In the genomic region with DNA sequence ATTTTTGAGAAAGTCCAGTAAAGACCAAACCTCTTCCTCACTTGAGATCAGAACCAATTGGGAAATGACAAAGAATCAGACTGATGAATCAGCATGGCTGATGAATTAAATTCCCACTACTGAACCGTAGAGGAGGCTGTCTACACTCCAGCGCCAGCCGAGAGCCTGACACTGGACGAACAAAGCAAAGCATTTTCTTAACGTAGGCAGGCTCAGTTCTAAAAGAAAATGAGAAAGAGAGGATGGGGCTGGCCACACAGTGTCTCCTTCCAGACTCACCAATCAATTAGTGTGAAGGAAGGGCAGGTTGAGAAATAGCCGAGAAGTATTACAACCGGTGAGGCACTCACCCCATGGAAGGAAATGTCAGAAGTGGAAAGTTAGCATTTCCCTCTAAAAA, we compare ENCODE assay signal across 11 cellular contexts. TPM values are rescaled to one million over a fixed set of nuclear protein-coding genes. Genes with fewer than 3 reads are reported as not detected.
DNase-seq lines count a peak whose midpoint lies in the region; ATAC-seq and TF ChIP-seq lines count a peak whose summit lies in the region.
"Had no signal": no experiment of that assay in that cellular context is flagged by ENCODE, and none has a peak within 500 bp of the region (broad histone marks: within the 10 kb centered on the region; RNA-seq: fewer than 3 reads in every experiment).

No MANE protein-coding gene starts in this region.

- TF ChIP-seq CTCF in endodermal cell (conservative IDR thresholded peaks at IDR 0.05) (no peak), suprapubic skin (IDR thresholded peaks at IDR 0.05) (no peak), WERI-Rb-1 (IDR thresholded peaks at IDR 0.05; ENCODE audit: low read depth, low read length) (no peak)

- no peak overlapping the region for H3K9ac ChIP-seq in endodermal cell (ENCODE audit: extremely low read depth, low read length, poor library complexity, severe bottlenecking)

- no peaks in the 10 kb centered on the region for H3K27me3 Mint-ChIP-seq in endodermal cell (ENCODE audit: insufficient read depth)

- no peak for TF ChIP-seq POLR2A in suprapubic skin (IDR thresholded peaks at IDR 0.05)

- H3K4me1 Mint-ChIP-seq in endodermal cell, result no peaks in the 10 kb centered on the region
- H3K4me1 Mint-ChIP-seq: activated naive CD4-positive, alpha-beta T cell treated with anti-CD3 and anti-CD28 coated beads, Interleukin-2, amount 10 ng/mL, durations not matched to agents 7 days and 5 days had no signal

- peak overlapping the region; percentile 59 for H3K27ac Mint-ChIP-seq in endodermal cell
- H3K27ac Mint-ChIP-seq: activated naive CD4-positive, alpha-beta T cell treated with anti-CD3 and anti-CD28 coated beads, Interleukin-2, amount 10 ng/mL, durations not matched to agents 7 days and 5 days had no signal

- H3K27me3 ChIP-seq in endodermal cell (ENCODE audit: control insufficient read depth, insufficient read depth, low read length, poor library complexity, severe bottlenecking) (no peaks in the 10 kb centered on the region), suprapubic skin (no peaks in the 10 kb centered on the region), WERI-Rb-1 (ENCODE audit: insufficient read depth, low read depth, severe bottlenecking) (no peaks in the 10 kb centered on the region)

- no peaks in the 10 kb centered on the region for H3K36me3 ChIP-seq in endodermal cell (ENCODE audit: control insufficient read depth, insufficient read depth, low read length)
- H3K36me3 ChIP-seq in suprapubic skin, result no peaks in the 10 kb centered on the region
- H3K36me3 ChIP-seq in WERI-Rb-1, result no peaks in the 10 kb centered on the region

- no peaks in the 10 kb centered on the region for H3K36me3 Mint-ChIP-seq in endodermal cell (ENCODE audit: low read depth)
- H3K36me3 Mint-ChIP-seq: activated naive CD4-positive, alpha-beta T cell treated with anti-CD3 and anti-CD28 coated beads, Interleukin-2, amount 10 ng/mL, durations not matched to agents 7 days and 5 days had no signal

- ATAC-seq in GM18517 (IDR thresholded peaks at IDR 0.05; ENCODE audit: unreplicated experiment), result no peak

- no peaks in the 10 kb centered on the region for H3K4me1 ChIP-seq in endodermal cell (ENCODE audit: control insufficient read depth, insufficient read depth, low read length)
- no peaks in the 10 kb centered on the region for H3K4me1 ChIP-seq in suprapubic skin

- H3K9me3 Mint-ChIP-seq in endodermal cell, result no peaks in the 10 kb centered on the region
- H3K9me3 Mint-ChIP-seq: activated naive CD4-positive, alpha-beta T cell treated with anti-CD3 and anti-CD28 coated beads, Interleukin-2, amount 10 ng/mL, durations not matched to agents 7 days and 5 days had no signal

- H3K9me3 ChIP-seq in endodermal cell (ENCODE audit: control insufficient read depth, low read length), result no peaks in the 10 kb centered on the region
- H3K9me3 ChIP-seq in suprapubic skin, result no peaks in the 10 kb centered on the region
- no peaks in the 10 kb centered on the region for H3K9me3 ChIP-seq in WERI-Rb-1 (ENCODE audit: severe bottlenecking)

- peak overlapping the region; percentile 51 for H3K27ac ChIP-seq in endodermal cell (ENCODE audit: low read depth, low read length)
- peak overlapping the region; percentile 50 for H3K27ac ChIP-seq in suprapubic skin
- no peak overlapping the region for H3K27ac ChIP-seq in WERI-Rb-1
- H3K27ac ChIP-seq: epithelial cell of prostate had no signal

- 76 to 89% methylated on average over 7 of the region's 7 CpGs for WGBS in endodermal cell (ENCODE audit: insufficient coverage in 1 of 2, insufficient read length in 1 of 2), 2 experiments
- WGBS in suprapubic skin, result 74% methylated on average over 7 of the region's 7 CpGs

- H3K4me3 ChIP-seq in endodermal cell (ENCODE audit: low read length) (no peak overlapping the region), suprapubic skin (no peak overlapping the region), WERI-Rb-1 (ENCODE audit: low read depth, low read length) (no peak overlapping the region)

- no peak for TF ChIP-seq EP300 in suprapubic skin (IDR thresholded peaks at IDR 0.05)

- peak; percentile 28 for DNase-seq in NCI-H2227 (lab: John Stamatoyannopoulos, UW; ENCODE audit: unreplicated experiment)
- no peak for DNase-seq in endodermal cell
- peak; percentile 71 for DNase-seq in medulla oblongata (ENCODE audit: extremely low spot score)
- DNase-seq in suprapubic skin (ENCODE audit: low spot score in 2 of 2), result no peak
- DNase-seq in WERI-Rb-1, result no peak
- no peak for DNase-seq in NK-92 treated with Interleukin-12 subunit alpha and Interleukin-12 subunit beta, amount 100 ng/mL, for 24 hours (lab: John Stamatoyannopoulos, UW)
- no peak for DNase-seq in NCI-H1417 (lab: John Stamatoyannopoulos, UW)
- DNase-seq: activated CD4-positive, CD25-positive, alpha-beta regulatory T cell treated with anti-CD3 and anti-CD28 coated beads, Interleukin-2, amount 50 U/mL, for 72 hours; activated naive CD4-positive, alpha-beta T cell treated with anti-CD3 and anti-CD28 coated beads, Interleukin-2, amount 10 ng/mL, durations not matched to agents 7 days and 5 days had no signal

- H3K4me3 Mint-ChIP-seq in endodermal cell, result no peak overlapping the region
- H3K4me3 Mint-ChIP-seq: activated naive CD4-positive, alpha-beta T cell treated with anti-CD3 and anti-CD28 coated beads, Interleukin-2, amount 10 ng/mL, durations not matched to agents 7 days and 5 days had no signal

RNA-seq across cellular contexts. Expression of gene ITGA1, which starts 49.4 kb away (rescaled TPM):
- 1 to 10 TPM in 1 of 2 donors, under 1 TPM in 1; 0.33 to 3.5 TPM for total RNA-seq in endodermal cell
- 2.6 TPM for polyA plus RNA-seq in endodermal cell (2013, experiment 1 of 2)
- polyA plus RNA-seq in endodermal cell (2013, experiment 2 of 2), result 3.4 TPM
- 1 to 10 TPM; 2.4 to 9.8 (median 5.9) TPM for total RNA-seq in suprapubic skin

RNA-seq across cellular contexts. Expression of gene PELO, which starts 49.4 kb away (rescaled TPM):
- total RNA-seq in endodermal cell (10 to 100 TPM; 10.2 to 14.9 TPM), suprapubic skin (10 to 100 TPM in 3 of 4 donors, 1 to 10 TPM in 1; 9.8 to 17.5 (median 11.2) TPM)
- 10.6 TPM for polyA plus RNA-seq in endodermal cell (2013, experiment 1 of 2)
- 9.8 TPM for polyA plus RNA-seq in endodermal cell (2013, experiment 2 of 2)

Comparison
In these comparisons a context has a peak if more than half of its experiments do, and no peak if none do; other contexts are left out.
1. DNase-seq: peak in NCI-H2227 (single experiment) and medulla oblongata (single experiment); none in endodermal cell (single experiment), suprapubic skin (0 of 2), WERI-Rb-1 (single experiment), NK-92 treated with Interleukin-12 subunit alpha and Interleukin-12 subunit beta, amount 100 ng/mL, for 24 hours (single experiment) and NCI-H1417 (0 of 3).